In the genomic region with DNA sequence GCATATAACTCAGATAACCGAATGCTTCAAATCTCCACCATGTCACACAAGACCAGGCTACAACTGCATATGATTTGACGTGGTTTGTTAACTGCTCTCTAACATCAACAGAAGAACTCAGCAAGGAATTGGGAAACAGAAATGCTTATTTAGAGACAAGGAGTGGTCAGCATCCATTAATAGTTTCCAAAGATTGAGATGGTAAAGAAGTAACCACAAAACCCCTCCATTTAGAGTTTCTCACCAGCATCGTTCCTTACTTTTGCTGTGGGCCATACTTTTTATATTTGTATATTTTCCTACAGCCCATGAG, we compare ENCODE assay signal across 12 cellular contexts. TPM values are rescaled to one million over a fixed set of nuclear protein-coding genes. Genes with fewer than 3 reads are reported as not detected.
DNase-seq lines count a peak whose midpoint lies in the region; ATAC-seq and TF ChIP-seq lines count a peak whose summit lies in the region.
"Had no signal": no experiment of that assay in that cellular context is flagged by ENCODE, and none has a peak within 500 bp of the region (broad histone marks: within the 10 kb centered on the region; RNA-seq: fewer than 3 reads in every experiment).

No MANE protein-coding gene starts in this region.

- no peaks in the 10 kb centered on the region for H3F3A ChIP-seq in PC-3 (ENCODE audit: low read length, unreplicated experiment)

- DNase-seq in AG04450 (ENCODE audit: low read depth, low spot score) (no peak), PC-3 (no peak), fibroblast of peridontal ligament (ENCODE audit: extremely low read depth) (peak; percentile 86), psoas muscle (no peak), SHP77 treated with DMSO at 0.1 percent for 48 hours (lab: John Stamatoyannopoulos, UW) (no peak), MG63 (no peak), mucosa of descending colon (no peak)
- DNase-seq: GDM1, Karpas-422 had no signal

- no peak overlapping the region for H2AFZ ChIP-seq in PC-3 (ENCODE audit: low read length)

- ATAC-seq in PC-3 (no peak), psoas muscle (no peak), GM19023 (IDR thresholded peaks at IDR 0.05; ENCODE audit: unreplicated experiment) (no peak), mucosa of descending colon (no peak)
- ATAC-seq: activated naive CD4-positive, alpha-beta T cell treated with anti-CD3 and anti-CD28 coated beads, Interleukin-2, amount 50 U/mL, for 72 hours had no signal

- H3K9ac ChIP-seq in PC-3 (ENCODE audit: low read length), result no peak overlapping the region
- H3K9ac ChIP-seq: BLaER1 had no signal

- CTCF ChIA-PET in AG04450 (lab: Charles Lee), result interaction anchor here (1.4 to 1.7 kb wide), 3 partner anchors 31 to 94 kb away, joined by 3 to 8 read pairs (median 4); no protein-coding TSS in a partner anchor
- CTCF ChIA-PET in PC-3 (lab: Charles Lee), result no interaction called here

- H3K9me3 ChIP-seq in AG04450 (ENCODE audit: control insufficient read depth, insufficient read depth, low read length), result no peaks in the 10 kb centered on the region
- no peaks in the 10 kb centered on the region for H3K9me3 ChIP-seq in PC-3 (ENCODE audit: low read length)
- no peaks in the 10 kb centered on the region for H3K9me3 ChIP-seq in psoas muscle
- peaks cover 2% of the 10 kb centered on the region; the same call in 1 of the 2 replicates for H3K9me3 ChIP-seq in MG63
- no peaks in the 10 kb centered on the region for H3K9me3 ChIP-seq in mucosa of descending colon
- H3K9me3 ChIP-seq: BLaER1 had no signal

- H3K4me1 ChIP-seq in PC-3 (ENCODE audit: insufficient read depth, low read length) (peaks cover 10% of the 10 kb centered on the region; the same call in 1 of the 2 replicates), psoas muscle (no peaks in the 10 kb centered on the region), mucosa of descending colon (ENCODE audit: low read depth) (peaks cover 2% of the 10 kb centered on the region)

- no TSS peak for BruUV-seq in PC-3 (replicated peaks; lab: Mats Ljungman, UMichigan)

- H4K20me1 ChIP-seq in PC-3 (ENCODE audit: low read length), result no peaks in the 10 kb centered on the region
- H4K20me1 ChIP-seq: BLaER1 had no signal

- no peaks in the 10 kb centered on the region for H3K79me2 ChIP-seq in PC-3 (ENCODE audit: low read length)

- H3K4me3 ChIP-seq in AG04450 (ENCODE audit: low read depth, low read length), result no peak overlapping the region
- H3K4me3 ChIP-seq in PC-3 (ENCODE audit: low read length), result no peak overlapping the region
- H3K4me3 ChIP-seq in psoas muscle, result no peak overlapping the region
- no peak overlapping the region for H3K4me3 ChIP-seq in MG63
- no peak overlapping the region for H3K4me3 ChIP-seq in mucosa of descending colon
- H3K4me3 ChIP-seq: BLaER1 had no signal

- peak overlapping the region; percentile 83 for H3K27ac ChIP-seq in AG04450 (ENCODE audit: low read depth, low read length)
- peak overlapping the region; percentile 32; the same call in 1 of the 2 replicates for H3K27ac ChIP-seq in PC-3 (ENCODE audit: low read length)
- H3K27ac ChIP-seq in psoas muscle, result peak overlapping the region; percentile 55
- H3K27ac ChIP-seq: BLaER1 had no signal

- TF ChIP-seq CTCF in AG04450 (IDR thresholded peaks at IDR 0.05; ENCODE audit: low read depth, low read length), result no peak
- no peak for TF ChIP-seq CTCF in PC-3 (conservative IDR thresholded peaks at IDR 0.05; ENCODE audit: low read depth, low read length)
- TF ChIP-seq CTCF in psoas muscle (IDR thresholded peaks at IDR 0.05), result no peak
- no peak for TF ChIP-seq CTCF in mucosa of descending colon (IDR thresholded peaks at IDR 0.05)

- intact Hi-C loops in PC-3 (cut with micrococcal nuclease) (no loop called here), psoas muscle (cut with DNase I) (no loop called here), mucosa of descending colon (cut with DNase I, micrococcal nuclease) (no loop called here)

- no peaks in the 10 kb centered on the region for H3K9me2 ChIP-seq in PC-3 (replicated peaks; ENCODE audit: low read length)

- no peaks in the 10 kb centered on the region for H3K36me3 ChIP-seq in PC-3 (ENCODE audit: low read depth, low read length)
- H3K36me3 ChIP-seq in psoas muscle (ENCODE audit: insufficient read depth in 1 of 2, low read depth in 1 of 2), result no peaks in the 10 kb centered on the region
- H3K36me3 ChIP-seq in MG63, result no peaks in the 10 kb centered on the region
- H3K36me3 ChIP-seq in mucosa of descending colon (ENCODE audit: low read depth), result no peaks in the 10 kb centered on the region
- H3K36me3 ChIP-seq: BLaER1 had no signal

- no peak overlapping the region for H3K4me2 ChIP-seq in PC-3 (ENCODE audit: low read length)

- H3K27me3 ChIP-seq in AG04450 (ENCODE audit: control insufficient read depth, insufficient read depth, low read length), result no peaks in the 10 kb centered on the region
- no peaks in the 10 kb centered on the region for H3K27me3 ChIP-seq in PC-3 (ENCODE audit: low read length)
- no peaks in the 10 kb centered on the region for H3K27me3 ChIP-seq in psoas muscle (ENCODE audit: insufficient read depth in 3 of 3, low read length in 2 of 3)
- H3K27me3 ChIP-seq in MG63, result no peaks in the 10 kb centered on the region
- H3K27me3 ChIP-seq: BLaER1 had no signal

- WGBS in psoas muscle, 3 donors, result 50 to 56% (median 55%) methylated on average over 3 of the region's 3 CpGs

- POLR2A ChIA-PET in AG04450 (lab: Yijun Ruan, JAX) (no interaction called here), PC-3 (lab: Charles Lee; ENCODE audit: unreplicated experiment) (no interaction called here)

RNA-seq across cellular contexts. Expression of a gene that starts 25.2 kb away (rescaled TPM):
- polyA plus RNA-seq in AG04450 (2011; rRNA removed) (136 and 139 TPM in 2 replicates), psoas muscle (10 to 100 TPM in 2 of 3 donors, 1 to 10 TPM in 1; 8.8 to 15.0 (median 13.5) TPM)
- 146 and 147 TPM in 2 replicates for polyA minus RNA-seq in AG04450 (2011; rRNA and poly(A)+ RNA removed)
- total RNA-seq in PC-3 (2014; rRNA removed) (19.5 and 20.6 TPM in 2 replicates), psoas muscle (10 to 100 TPM; 18.0 to 58.5 (median 38.4) TPM), mucosa of descending colon (100 to 1,000 TPM in 1 of 3 donors, 10 to 100 TPM in 2; 12.0 to 134 (median 31.1) TPM)
- 84.1 and 90.7 TPM in 2 replicates for total RNA-seq in MG63 (2014; rRNA removed; shearing (Covaris generic); ENCODE audit: low replicate concordance)

Comparison
In these comparisons a context has a peak if more than half of its experiments do, and no peak if none do; other contexts are left out.
1. H3K27ac ChIP-seq: peak in every context shown above with its lines; median percentile 83 in AG04450; 55 in psoas muscle; 32 in PC-3.